ENCODE assay signal across 8 cellular contexts in genomic region chr1:226063362-226064167, GRCh38. TPM values are rescaled to one million over a fixed set of nuclear protein-coding genes. Genes with fewer than 3 reads are reported as not detected.
A peak's percentile ranks its signal among the peaks of the same experiment; 100 is the strongest.
DNase-seq lines count a peak whose midpoint lies in the region; ATAC-seq and TF ChIP-seq lines count a peak whose summit lies in the region.

No MANE protein-coding gene starts in this region.

- DNase-seq in SKM-1 treated with dmso at 0.1 percent for 144 hours (lab: John Stamatoyannopoulos, UW; ENCODE audit: unreplicated experiment) = peak; percentile 67
- peak in 1 of 2 donors; percentile 67 for DNase-seq in ascending aorta (ENCODE audit: low spot score in 2 of 2)
- peak in 44 of 51 donors; percentile 7 to 78 (median 33) for DNase-seq in hypothalamus (lab: John Stamatoyannopoulos, UW)
- DNase-seq in sigmoid colon = peak; percentile 75
- DNase-seq in GM10266 (ENCODE audit: extremely low spot score) = no peak

- peaks cover 42% of the 10 kb centered on the region for H3K4me1 ChIP-seq in BLaER1
- H3K4me1 ChIP-seq in ascending aorta = peaks cover 0 to 39% of the 10 kb centered on the region in 2 donors
- peaks cover 0 to 56% (median 47%) of the 10 kb centered on the region in 4 donors for H3K4me1 ChIP-seq in sigmoid colon

- peak; percentile 3 for ATAC-seq in HG03460 (IDR thresholded peaks at IDR 0.05; ENCODE audit: unreplicated experiment)

- H3K36me3 ChIP-seq in BLaER1 = peaks cover 48% of the 10 kb centered on the region
- H3K36me3 ChIP-seq in ascending aorta = peaks cover 0 to 25% of the 10 kb centered on the region in 2 donors
- peaks cover 6 to 43% (median 10%) of the 10 kb centered on the region in 4 donors for H3K36me3 ChIP-seq in sigmoid colon

- in situ Hi-C loops in GM18951 (cut with MboI; ENCODE audit: low sequenced_read_pairs, unreplicated experiment) = no loop called here

- peak overlapping the region; percentile 96 for H3K27ac ChIP-seq in BLaER1
- H3K27ac ChIP-seq in ascending aorta = peak overlapping the region; percentile 96 to 97
- H3K27ac ChIP-seq in sigmoid colon = peak overlapping the region; percentile 97 to 100 (median 98)

- H3K4me2 ChIP-seq in BLaER1 = peak overlapping the region; percentile 96

- peak overlapping the region; percentile 97 for H3K9ac ChIP-seq in BLaER1

- TF ChIP-seq POLR2A in GM18951 (IDR thresholded peaks at IDR 0.05; ENCODE audit: extremely low read depth, insufficient read depth, insufficient read length) (peak; percentile 32), sigmoid colon (IDR thresholded peaks at IDR 0.05) (peak in 1 of 2 donors; percentile 15)

- TF ChIP-seq CTCF in ascending aorta (IDR thresholded peaks at IDR 0.05) (no peak), sigmoid colon (IDR thresholded peaks at IDR 0.05) (no peak), GM10266 (IDR thresholded peaks at IDR 0.05; ENCODE audit: control insufficient read depth, insufficient read depth, low read depth, missing control alignments) (no peak)

- WGBS in sigmoid colon, 2 donors = 0% methylated on average over 37 of the region's 37 CpGs

- H3K4me3 ChIP-seq in BLaER1 = peak overlapping the region; percentile 77
- peak overlapping the region; percentile 69 to 91 for H3K4me3 ChIP-seq in ascending aorta
- H3K4me3 ChIP-seq in sigmoid colon = peak overlapping the region; percentile 60 to 91 (median 84)

- H3K9me3 ChIP-seq in BLaER1 (no peaks in the 10 kb centered on the region), ascending aorta (no peaks in the 10 kb centered on the region), sigmoid colon (no peaks in the 10 kb centered on the region)

- peaks cover 57% of the 10 kb centered on the region for H4K20me1 ChIP-seq in BLaER1

- intact Hi-C loops in ascending aorta (cut with DNase I) = loop anchor here (1.0 to 5.0 kb wide), 4 partner anchors 20 to 181 kb away; partner anchors contain the start of genes ACBD3 and TMEM63A
- intact Hi-C loops in sigmoid colon (cut with DNase I) = loop anchor here (1.0 to 10.0 kb wide), 7 partner anchors 19 to 639 kb away; partner anchors contain the start of genes ACBD3, ENAH, LBR and PYCR2

- H3K27me3 ChIP-seq in BLaER1 (no peaks in the 10 kb centered on the region), ascending aorta (no peaks in the 10 kb centered on the region), sigmoid colon (no peaks in the 10 kb centered on the region)

- no peak for TF ChIP-seq EP300 in sigmoid colon (IDR thresholded peaks at IDR 0.05)

RNA-seq across cellular contexts. Expression of gene H3-3A, which starts 1.0 kb away (rescaled TPM):
- total RNA-seq in ascending aorta (214 TPM), sigmoid colon (100 to 1,000 TPM; 320 to 452 (median 393) TPM)
- polyA plus RNA-seq in sigmoid colon = 1,000 to 10,000 TPM in 2 of 3 donors, 100 to 1,000 TPM in 1; 807 to 2,184 (median 1,596) TPM
